In the genomic region with DNA sequence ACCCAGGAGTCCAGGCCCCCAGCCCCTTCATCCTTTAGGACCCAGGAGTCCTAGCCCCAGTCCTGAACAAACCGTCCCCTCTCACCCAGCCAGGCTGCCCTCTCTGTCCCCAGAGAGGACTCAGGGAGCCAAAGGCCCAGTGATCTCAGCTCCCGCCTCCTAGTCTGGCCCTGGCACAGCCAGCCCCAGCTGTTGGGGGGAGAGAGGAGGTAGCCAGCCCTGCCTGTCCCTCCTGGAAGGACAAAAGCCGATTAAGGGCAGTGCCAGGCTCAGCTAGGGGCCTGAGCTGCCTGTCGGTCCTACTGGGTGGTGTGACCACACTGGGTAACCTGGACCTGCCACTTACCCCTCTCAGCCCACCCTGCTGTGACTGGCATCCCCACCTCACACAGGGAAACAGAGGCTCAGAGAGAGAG, we compare ENCODE assay signal across 2 cellular contexts.
TF ChIP-seq lines count a peak whose summit lies in the region.

No MANE protein-coding gene starts in this region.

TF ChIP-seq in SK-N-SH, 30 proteins besides CTCF, POLR2A, EP300 and RAD21 (continued from another document):
- TF ChIP-seq, protein P1, sequence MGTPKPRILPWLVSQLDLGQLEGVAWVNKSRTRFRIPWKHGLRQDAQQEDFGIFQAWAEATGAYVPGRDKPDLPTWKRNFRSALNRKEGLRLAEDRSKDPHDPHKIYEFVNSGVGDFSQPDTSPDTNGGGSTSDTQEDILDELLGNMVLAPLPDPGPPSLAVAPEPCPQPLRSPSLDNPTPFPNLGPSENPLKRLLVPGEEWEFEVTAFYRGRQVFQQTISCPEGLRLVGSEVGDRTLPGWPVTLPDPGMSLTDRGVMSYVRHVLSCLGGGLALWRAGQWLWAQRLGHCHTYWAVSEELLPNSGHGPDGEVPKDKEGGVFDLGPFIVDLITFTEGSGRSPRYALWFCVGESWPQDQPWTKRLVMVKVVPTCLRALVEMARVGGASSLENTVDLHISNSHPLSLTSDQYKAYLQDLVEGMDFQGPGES (IDR thresholded peaks at IDR 0.05; ENCODE audit: low read depth, low read length) = no peak
- TF ChIP-seq POLR2AphosphoS5 (IDR thresholded peaks at IDR 0.05; ENCODE audit: low read depth, low read length) = no peak
- TF ChIP-seq RCOR1 (IDR thresholded peaks at IDR 0.05; ENCODE audit: low read length) = no peak
- TF ChIP-seq RFX5 (IDR thresholded peaks at IDR 0.05; ENCODE audit: low read length) = no peak
- no peak for TF ChIP-seq GABPA (IDR thresholded peaks at IDR 0.05; ENCODE audit: low read depth)
- TF ChIP-seq, protein P2, sequence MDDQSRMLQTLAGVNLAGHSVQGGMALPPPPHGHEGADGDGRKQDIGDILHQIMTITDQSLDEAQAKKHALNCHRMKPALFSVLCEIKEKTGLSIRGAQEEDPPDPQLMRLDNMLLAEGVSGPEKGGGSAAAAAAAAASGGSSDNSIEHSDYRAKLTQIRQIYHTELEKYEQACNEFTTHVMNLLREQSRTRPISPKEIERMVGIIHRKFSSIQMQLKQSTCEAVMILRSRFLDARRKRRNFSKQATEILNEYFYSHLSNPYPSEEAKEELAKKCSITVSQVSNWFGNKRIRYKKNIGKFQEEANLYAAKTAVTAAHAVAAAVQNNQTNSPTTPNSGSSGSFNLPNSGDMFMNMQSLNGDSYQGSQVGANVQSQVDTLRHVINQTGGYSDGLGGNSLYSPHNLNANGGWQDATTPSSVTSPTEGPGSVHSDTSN (IDR thresholded peaks at IDR 0.05) = no peak
- no peak for TF ChIP-seq ELF1 (IDR thresholded peaks at IDR 0.05)
- TF ChIP-seq TAF1 (IDR thresholded peaks at IDR 0.05; ENCODE audit: borderline replicate concordance, low read depth, low read length) = no peak
- no peak for TF ChIP-seq SIN3A (IDR thresholded peaks at IDR 0.05; ENCODE audit: borderline replicate concordance, low read depth, low read length)
- no peak for TF ChIP-seq JUND (IDR thresholded peaks at IDR 0.05)
- TF ChIP-seq RXRA (IDR thresholded peaks at IDR 0.05; ENCODE audit: borderline replicate concordance, low read depth) = no peak
- TF ChIP-seq TCF12 (IDR thresholded peaks at IDR 0.05) = no peak
- TF ChIP-seq, protein P3, sequence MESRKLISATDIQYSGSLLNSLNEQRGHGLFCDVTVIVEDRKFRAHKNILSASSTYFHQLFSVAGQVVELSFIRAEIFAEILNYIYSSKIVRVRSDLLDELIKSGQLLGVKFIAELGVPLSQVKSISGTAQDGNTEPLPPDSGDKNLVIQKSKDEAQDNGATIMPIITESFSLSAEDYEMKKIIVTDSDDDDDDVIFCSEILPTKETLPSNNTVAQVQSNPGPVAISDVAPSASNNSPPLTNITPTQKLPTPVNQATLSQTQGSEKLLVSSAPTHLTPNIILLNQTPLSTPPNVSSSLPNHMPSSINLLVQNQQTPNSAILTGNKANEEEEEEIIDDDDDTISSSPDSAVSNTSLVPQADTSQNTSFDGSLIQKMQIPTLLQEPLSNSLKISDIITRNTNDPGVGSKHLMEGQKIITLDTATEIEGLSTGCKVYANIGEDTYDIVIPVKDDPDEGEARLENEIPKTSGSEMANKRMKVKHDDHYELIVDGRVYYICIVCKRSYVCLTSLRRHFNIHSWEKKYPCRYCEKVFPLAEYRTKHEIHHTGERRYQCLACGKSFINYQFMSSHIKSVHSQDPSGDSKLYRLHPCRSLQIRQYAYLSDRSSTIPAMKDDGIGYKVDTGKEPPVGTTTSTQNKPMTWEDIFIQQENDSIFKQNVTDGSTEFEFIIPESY (IDR thresholded peaks at IDR 0.05; ENCODE audit: borderline replicate concordance, low read depth) = no peak
- TF ChIP-seq, protein P4, sequence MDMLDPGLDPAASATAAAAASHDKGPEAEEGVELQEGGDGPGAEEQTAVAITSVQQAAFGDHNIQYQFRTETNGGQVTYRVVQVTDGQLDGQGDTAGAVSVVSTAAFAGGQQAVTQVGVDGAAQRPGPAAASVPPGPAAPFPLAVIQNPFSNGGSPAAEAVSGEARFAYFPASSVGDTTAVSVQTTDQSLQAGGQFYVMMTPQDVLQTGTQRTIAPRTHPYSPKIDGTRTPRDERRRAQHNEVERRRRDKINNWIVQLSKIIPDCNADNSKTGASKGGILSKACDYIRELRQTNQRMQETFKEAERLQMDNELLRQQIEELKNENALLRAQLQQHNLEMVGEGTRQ (IDR thresholded peaks at IDR 0.05; ENCODE audit: borderline replicate concordance, low read depth, low read length) = no peak
- TF ChIP-seq CHD2 (IDR thresholded peaks at IDR 0.05; ENCODE audit: low read length, partially characterized antibody) = no peak
- TF ChIP-seq MEF2A (IDR thresholded peaks at IDR 0.05; ENCODE audit: borderline replicate concordance, low read depth) = no peak

TF ChIP-seq in SK-N-SH treated with all-trans-retinoic acid at 6 μM for 48 hours, 23 proteins besides CTCF, POLR2A, EP300 and RAD21 (continued from another document):
- TF ChIP-seq, protein P5, sequence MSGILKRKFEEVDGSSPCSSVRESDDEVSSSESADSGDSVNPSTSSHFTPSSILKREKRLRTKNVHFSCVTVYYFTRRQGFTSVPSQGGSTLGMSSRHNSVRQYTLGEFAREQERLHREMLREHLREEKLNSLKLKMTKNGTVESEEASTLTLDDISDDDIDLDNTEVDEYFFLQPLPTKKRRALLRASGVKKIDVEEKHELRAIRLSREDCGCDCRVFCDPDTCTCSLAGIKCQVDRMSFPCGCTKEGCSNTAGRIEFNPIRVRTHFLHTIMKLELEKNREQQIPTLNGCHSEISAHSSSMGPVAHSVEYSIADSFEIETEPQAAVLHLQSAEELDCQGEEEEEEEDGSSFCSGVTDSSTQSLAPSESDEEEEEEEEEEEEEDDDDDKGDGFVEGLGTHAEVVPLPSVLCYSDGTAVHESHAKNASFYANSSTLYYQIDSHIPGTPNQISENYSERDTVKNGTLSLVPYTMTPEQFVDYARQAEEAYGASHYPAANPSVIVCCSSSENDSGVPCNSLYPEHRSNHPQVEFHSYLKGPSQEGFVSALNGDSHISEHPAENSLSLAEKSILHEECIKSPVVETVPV (CRISPR knock-in tag; IDR thresholded peaks at IDR 0.05) = no peak
- TF ChIP-seq ESRRG (CRISPR knock-in tag; IDR thresholded peaks at IDR 0.05) (no peak), ZNF565 (CRISPR knock-in tag; conservative IDR thresholded peaks at IDR 0.05; ENCODE audit: low read depth) (no peak), OSR1 (CRISPR knock-in tag; IDR thresholded peaks at IDR 0.05) (no peak), ARNTL (CRISPR knock-in tag; IDR thresholded peaks at IDR 0.05; ENCODE audit: borderline replicate concordance, low read depth) (no peak), GLIS3 (CRISPR knock-in tag; IDR thresholded peaks at IDR 0.05) (no peak), SNAI2 (CRISPR knock-in tag; IDR thresholded peaks at IDR 0.05) (no peak), PPARA (CRISPR knock-in tag; IDR thresholded peaks at IDR 0.05; ENCODE audit: borderline replicate concordance) (no peak), ISL1 (CRISPR knock-in tag; IDR thresholded peaks at IDR 0.05) (no peak), TOX (CRISPR knock-in tag; IDR thresholded peaks at IDR 0.05; ENCODE audit: borderline replicate concordance) (no peak), ZNF70 (CRISPR knock-in tag; IDR thresholded peaks at IDR 0.05) (no peak), ZC3H10 (CRISPR knock-in tag; IDR thresholded peaks at IDR 0.05) (no peak), TCF4 (CRISPR knock-in tag; IDR thresholded peaks at IDR 0.05; ENCODE audit: borderline replicate concordance) (no peak)
- TF ChIP-seq, protein P6, sequence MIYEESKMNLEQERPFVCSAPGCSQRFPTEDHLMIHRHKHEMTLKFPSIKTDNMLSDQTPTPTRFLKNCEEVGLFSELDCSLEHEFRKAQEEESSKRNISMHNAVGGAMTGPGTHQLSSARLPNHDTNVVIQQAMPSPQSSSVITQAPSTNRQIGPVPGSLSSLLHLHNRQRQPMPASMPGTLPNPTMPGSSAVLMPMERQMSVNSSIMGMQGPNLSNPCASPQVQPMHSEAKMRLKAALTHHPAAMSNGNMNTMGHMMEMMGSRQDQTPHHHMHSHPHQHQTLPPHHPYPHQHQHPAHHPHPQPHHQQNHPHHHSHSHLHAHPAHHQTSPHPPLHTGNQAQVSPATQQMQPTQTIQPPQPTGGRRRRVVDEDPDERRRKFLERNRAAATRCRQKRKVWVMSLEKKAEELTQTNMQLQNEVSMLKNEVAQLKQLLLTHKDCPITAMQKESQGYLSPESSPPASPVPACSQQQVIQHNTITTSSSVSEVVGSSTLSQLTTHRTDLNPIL (CRISPR knock-in tag; IDR thresholded peaks at IDR 0.05; ENCODE audit: low read depth) = no peak
- TF ChIP-seq, protein P7, sequence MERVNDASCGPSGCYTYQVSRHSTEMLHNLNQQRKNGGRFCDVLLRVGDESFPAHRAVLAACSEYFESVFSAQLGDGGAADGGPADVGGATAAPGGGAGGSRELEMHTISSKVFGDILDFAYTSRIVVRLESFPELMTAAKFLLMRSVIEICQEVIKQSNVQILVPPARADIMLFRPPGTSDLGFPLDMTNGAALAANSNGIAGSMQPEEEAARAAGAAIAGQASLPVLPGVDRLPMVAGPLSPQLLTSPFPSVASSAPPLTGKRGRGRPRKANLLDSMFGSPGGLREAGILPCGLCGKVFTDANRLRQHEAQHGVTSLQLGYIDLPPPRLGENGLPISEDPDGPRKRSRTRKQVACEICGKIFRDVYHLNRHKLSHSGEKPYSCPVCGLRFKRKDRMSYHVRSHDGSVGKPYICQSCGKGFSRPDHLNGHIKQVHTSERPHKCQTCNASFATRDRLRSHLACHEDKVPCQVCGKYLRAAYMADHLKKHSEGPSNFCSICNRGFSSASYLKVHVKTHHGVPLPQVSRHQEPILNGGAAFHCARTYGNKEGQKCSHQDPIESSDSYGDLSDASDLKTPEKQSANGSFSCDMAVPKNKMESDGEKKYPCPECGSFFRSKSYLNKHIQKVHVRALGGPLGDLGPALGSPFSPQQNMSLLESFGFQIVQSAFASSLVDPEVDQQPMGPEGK (CRISPR knock-in tag; IDR thresholded peaks at IDR 0.05; ENCODE audit: borderline replicate concordance) = no peak
- TF ChIP-seq, protein P8, sequence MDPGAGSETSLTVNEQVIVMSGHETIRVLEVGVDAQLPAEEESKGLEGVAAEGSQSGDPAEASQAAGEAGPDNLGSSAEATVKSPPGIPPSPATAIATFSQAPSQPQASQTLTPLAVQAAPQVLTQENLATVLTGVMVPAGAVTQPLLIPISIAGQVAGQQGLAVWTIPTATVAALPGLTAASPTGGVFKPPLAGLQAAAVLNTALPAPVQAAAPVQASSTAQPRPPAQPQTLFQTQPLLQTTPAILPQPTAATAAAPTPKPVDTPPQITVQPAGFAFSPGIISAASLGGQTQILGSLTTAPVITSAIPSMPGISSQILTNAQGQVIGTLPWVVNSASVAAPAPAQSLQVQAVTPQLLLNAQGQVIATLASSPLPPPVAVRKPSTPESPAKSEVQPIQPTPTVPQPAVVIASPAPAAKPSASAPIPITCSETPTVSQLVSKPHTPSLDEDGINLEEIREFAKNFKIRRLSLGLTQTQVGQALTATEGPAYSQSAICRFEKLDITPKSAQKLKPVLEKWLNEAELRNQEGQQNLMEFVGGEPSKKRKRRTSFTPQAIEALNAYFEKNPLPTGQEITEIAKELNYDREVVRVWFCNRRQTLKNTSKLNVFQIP (CRISPR knock-in tag; IDR thresholded peaks at IDR 0.05; ENCODE audit: borderline replicate concordance, low read depth) = no peak
